In the genomic region with DNA sequence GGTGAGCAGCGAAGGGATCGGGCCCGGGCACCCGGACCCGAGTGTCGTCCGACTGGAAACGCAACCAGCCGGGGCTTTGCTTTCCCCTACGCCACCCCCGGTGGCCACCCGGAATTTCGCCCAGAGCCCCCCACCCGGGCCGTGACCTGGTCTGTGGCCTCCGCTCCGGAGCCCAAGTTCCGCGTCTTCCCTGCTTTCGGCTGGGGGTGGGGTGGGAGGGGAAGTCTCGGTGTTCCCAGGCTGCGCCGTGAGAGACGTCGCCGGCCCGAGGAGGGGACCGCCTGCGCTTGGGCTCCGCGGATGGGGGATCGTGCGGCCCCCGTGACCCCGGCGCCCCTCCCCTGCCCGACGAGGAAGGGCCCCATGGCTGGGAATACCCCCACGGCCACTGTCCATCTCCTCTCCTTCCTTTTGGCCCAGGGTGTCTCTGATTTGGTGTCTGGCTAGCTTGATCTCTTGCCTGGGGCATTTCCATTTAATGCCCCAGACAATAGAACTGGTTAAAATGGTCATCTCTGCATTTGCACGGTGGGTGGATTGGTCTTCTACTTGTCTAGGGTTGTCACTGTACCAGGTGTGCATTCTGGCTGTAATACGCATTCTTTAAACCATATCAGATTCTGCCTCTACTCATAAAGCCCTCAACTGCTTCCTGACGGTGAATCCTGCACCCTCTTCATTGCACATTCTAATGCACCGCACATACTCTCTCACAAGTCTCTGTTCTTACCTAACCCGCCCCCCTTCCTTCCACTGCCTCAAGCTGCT, we compare ENCODE assay signal across 7 cellular contexts. TPM values are rescaled to one million over a fixed set of nuclear protein-coding genes. Genes with fewer than 3 reads are reported as not detected.
DNase-seq lines count a peak whose midpoint lies in the region; ATAC-seq and TF ChIP-seq lines count a peak whose summit lies in the region.

No MANE protein-coding gene starts in this region.

- peak overlapping the region; percentile 41 for H3K27ac ChIP-seq in Panc1 (ENCODE audit: low read length)

- H3K9me3 ChIP-seq in Panc1 (ENCODE audit: control insufficient read depth, insufficient read depth, low read depth, low read length) (no peaks in the 10 kb centered on the region), skeletal muscle satellite cell (replicated peaks; ENCODE audit: low read length) (no peaks in the 10 kb centered on the region)

- POLR2A ChIA-PET in Panc1 (lab: Charles Lee), result interaction anchor here (0.6 to 0.9 kb wide), 2 partner anchors 130 to 149 kb away, joined by 3 read pairs; no protein-coding TSS in a partner anchor

- BruUV-seq in Panc1 (replicated peaks; lab: Mats Ljungman, UMichigan), result no TSS peak

- no peak for TF ChIP-seq CTCF in Panc1 (IDR thresholded peaks at IDR 0.05)

- peak overlapping the region; percentile 97 for H3K9ac ChIP-seq in skeletal muscle satellite cell (ENCODE audit: low read depth, low read length)

- H3K4me1 ChIP-seq in Panc1 (ENCODE audit: control insufficient read depth, insufficient read depth, low read length) (peaks cover 25% of the 10 kb centered on the region), skeletal muscle satellite cell (ENCODE audit: control insufficient read depth, insufficient read depth, low read length) (peaks cover 30% of the 10 kb centered on the region)

- in situ Hi-C loops in Panc1 (cut with HindIII; ENCODE audit: low pct_unique_long_range_greater_than_20kb, low sequenced_read_pairs), result no loop called here

- intact Hi-C loops in Panc1 (cut with micrococcal nuclease; ENCODE audit: unreplicated experiment), result loop anchor here (5.0 kb wide), 1 partner anchor 239 kb away; no protein-coding TSS in a partner anchor

- ATAC-seq in HG02840 (IDR thresholded peaks at IDR 0.05; ENCODE audit: low FRiP score, unreplicated experiment), result peak; percentile 1
- ATAC-seq in Panc1, result peak; percentile 44

- peak; percentile 62 for DNase-seq in ELF-1 (ENCODE audit: low read depth, low spot score)
- DNase-seq in Panc1 (ENCODE audit: low read depth, low spot score), result no peak
- peak; percentile 35 for DNase-seq in central memory CD4-positive, alpha-beta T cell
- peak; percentile 46 for DNase-seq in inferior parietal cortex (ENCODE audit: extremely low spot score)
- no peak for DNase-seq in NCI-H187 (lab: John Stamatoyannopoulos, UW)

- H3K36me3 ChIP-seq in Panc1 (ENCODE audit: control insufficient read depth, insufficient read depth, low read length) (no peaks in the 10 kb centered on the region), skeletal muscle satellite cell (ENCODE audit: insufficient read depth, low read length) (no peaks in the 10 kb centered on the region)

- peak overlapping the region; percentile 90 for H3K4me2 ChIP-seq in skeletal muscle satellite cell (ENCODE audit: low read length)

- H3K4me3 ChIP-seq in Panc1 (ENCODE audit: low read depth in 2 of 2, low read length in 2 of 2) (peak overlapping the region; percentile 64 to 78), skeletal muscle satellite cell (ENCODE audit: low read length) (peak overlapping the region; percentile 88)

- CTCF ChIA-PET in Panc1 (lab: Charles Lee), result interaction anchor here (0.6 to 0.7 kb wide), 2 partner anchors 147 to 156 kb away, joined by 3 to 6 read pairs; no protein-coding TSS in a partner anchor

- no peaks in the 10 kb centered on the region for H3K27me3 ChIP-seq in Panc1 (ENCODE audit: control insufficient read depth, insufficient read depth, low read length)
- H3K27me3 ChIP-seq in skeletal muscle satellite cell (ENCODE audit: control insufficient read depth, insufficient read depth, low read length), result no peaks in the 10 kb centered on the region

RNA-seq across cellular contexts. Expression of gene SIK2, which starts 0.8 kb away (rescaled TPM):
- total RNA-seq in Panc1 (2021; ENCODE audit: unreplicated experiment), result 17.0 TPM
- 12.5 TPM for polyA plus RNA-seq in Panc1 (2012; ENCODE audit: insufficient read length)
- 8.4 and 8.5 TPM in 2 replicates for total RNA-seq in skeletal muscle satellite cell (2012; rRNA removed)

Comparison
In these comparisons a context has a peak if more than half of its experiments do, and no peak if none do; other contexts are left out.
1. DNase-seq: peak in ELF-1 (single experiment), central memory CD4-positive, alpha-beta T cell (single experiment) and inferior parietal cortex (single experiment); none in Panc1 (single experiment) and NCI-H187 (0 of 2).